In the genomic region with DNA sequence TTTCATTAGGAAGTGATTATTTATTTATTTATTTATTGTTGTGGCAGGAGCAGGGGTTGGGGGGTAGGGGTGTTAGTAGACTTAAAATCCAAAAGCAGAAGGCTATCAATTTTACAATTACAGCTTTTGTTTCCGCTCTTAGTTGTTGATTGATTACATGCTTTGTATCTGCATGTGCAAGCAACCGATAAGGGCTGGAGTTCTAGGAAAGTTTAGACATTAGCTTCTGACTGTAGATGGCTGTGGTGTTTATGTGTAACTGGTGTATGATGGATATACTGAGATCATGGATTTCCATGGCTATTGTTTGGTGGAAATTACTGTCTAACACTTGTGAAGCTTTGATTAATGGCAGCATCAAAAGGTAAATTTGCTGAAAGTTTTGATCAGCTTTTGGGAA, we compare ENCODE assay signal across 21 cellular contexts. TPM values are rescaled to one million over a fixed set of nuclear protein-coding genes. Genes with fewer than 3 reads are reported as not detected.
A peak's percentile ranks its signal among the peaks of the same experiment; 100 is the strongest.
DNase-seq lines count a peak whose midpoint lies in the region; ATAC-seq, FAIRE-seq and TF ChIP-seq lines count a peak whose summit lies in the region.
"Had no signal": no experiment of that assay in that cellular context is flagged by ENCODE, and none has a peak within 500 bp of the region (broad histone marks: within the 10 kb centered on the region; RNA-seq: fewer than 3 reads in every experiment).

No MANE protein-coding gene starts in this region.

- TF ChIP-seq POLR2A in K562 (conservative IDR thresholded peaks at IDR 0.05): no peak

- intact Hi-C loops in K562 (cut with micrococcal nuclease): no loop called here

- ATAC-seq in K562: peak; percentile 56
- no peak for ATAC-seq in GM19328 (IDR thresholded peaks at IDR 0.05; ENCODE audit: unreplicated experiment)

- no peak for TF ChIP-seq RAD21 in K562 (CRISPR knock-in tag; conservative IDR thresholded peaks at IDR 0.05 in 1 of 2, IDR thresholded peaks at IDR 0.05 in 1 of 2)

- no peak for FAIRE-seq in K562 (lab: Jason Lieb, UNC)
- FAIRE-seq in keratinocyte (lab: Jason Lieb, UNC): peak; percentile 26
- FAIRE-seq: D721Med, RCC 7860 had no signal

- no peaks in the 10 kb centered on the region for H3K4me1 Mint-ChIP-seq in type B pancreatic cell (ENCODE audit: unreplicated experiment)

- no peak overlapping the region for H3K27ac Mint-ChIP-seq in type B pancreatic cell
- H3K27ac Mint-ChIP-seq: CD8-positive, alpha-beta memory T cell had no signal

- no peak overlapping the region for H3K27ac ChIP-seq in K562 (ENCODE audit: extremely low read depth, low read depth, low read length)
- no peak overlapping the region for H3K27ac ChIP-seq in keratinocyte (ENCODE audit: control insufficient read depth, insufficient read depth, low read length)

- H3K36me3 Mint-ChIP-seq in type B pancreatic cell: peaks cover 26% of the 10 kb centered on the region

- in situ Hi-C loops in K562 (cut with MboI): no loop called here

- H3K4me2 ChIP-seq in K562 (ENCODE audit: insufficient read depth, low read length) (no peak overlapping the region), keratinocyte (ENCODE audit: control insufficient read depth, extremely low read depth, insufficient read depth, low read depth, low read length) (no peak overlapping the region)

- CTCF ChIA-PET in K562 (lab: Yijun Ruan, JAX; ENCODE audit: low intra/inter-chr PET ratio): no interaction called here

- H3K9me3 Mint-ChIP-seq in type B pancreatic cell: no peaks in the 10 kb centered on the region
- H3K9me3 Mint-ChIP-seq: CD8-positive, alpha-beta memory T cell had no signal

- no peaks in the 10 kb centered on the region for H3K9me1 ChIP-seq in K562 (ENCODE audit: control insufficient read depth, insufficient read depth, low read length)
- no peaks in the 10 kb centered on the region for H3K9me1 ChIP-seq in keratinocyte (ENCODE audit: control insufficient read depth, extremely low read depth, insufficient read depth, low read length)

- WGBS in K562 (ENCODE audit: insufficient coverage, low coverage, missing lambda C conversion rate): 0% methylated on average over 2 of the region's 2 CpGs

- no peaks in the 10 kb centered on the region for H3K79me2 ChIP-seq in K562 (ENCODE audit: control insufficient read depth, insufficient read depth, low read length)
- no peaks in the 10 kb centered on the region for H3K79me2 ChIP-seq in keratinocyte (ENCODE audit: control insufficient read depth, insufficient read depth, low read length)

- H3K27me3 ChIP-seq in K562 (ENCODE audit: control insufficient read depth in 2 of 2, insufficient read depth in 2 of 2, low read length in 2 of 2) (peaks cover 0 to 19% of the 10 kb centered on the region in 2 experiments; a peak in 2 of 5 replicates), keratinocyte (ENCODE audit: control insufficient read depth, extremely low read depth, insufficient read depth, low read length) (peaks cover 25% of the 10 kb centered on the region)

- H4K20me1 ChIP-seq in K562 (replicated peaks; ENCODE audit: control insufficient read depth, insufficient read depth, low read length): no peaks in the 10 kb centered on the region
- no peaks in the 10 kb centered on the region for H4K20me1 ChIP-seq in keratinocyte (ENCODE audit: control insufficient read depth, extremely low read depth, insufficient read depth, low read length)

- POLR2A ChIA-PET in K562 (lab: Yijun Ruan, JAX): interaction anchor here (0.7 kb wide), 1 partner anchor 715 kb away, joined by 3 read pairs; no protein-coding TSS in a partner anchor

- H3K36me3 ChIP-seq in K562 (ENCODE audit: control insufficient read depth, insufficient read depth, low read length) (no peaks in the 10 kb centered on the region), keratinocyte (ENCODE audit: control insufficient read depth in 2 of 2, extremely low read depth in 1 of 2, insufficient read depth in 2 of 2, low read length in 2 of 2) (no peaks in the 10 kb centered on the region)

- H3K4me3 ChIP-seq in K562 (no peak overlapping the region), keratinocyte (ENCODE audit: control insufficient read depth in 2 of 3, extremely low read depth in 1 of 3, insufficient read depth in 2 of 3, low read depth in 1 of 3, low read length in 3 of 3) (no peak overlapping the region)

- H3K4me1 ChIP-seq in K562 (replicated peaks in 1 of 2; ENCODE audit: control insufficient read depth in 2 of 2, insufficient read depth in 2 of 2, low read length in 2 of 2) (peaks cover 0 to 19% of the 10 kb centered on the region in 2 experiments; a peak in 2 of 5 replicates), keratinocyte (ENCODE audit: control insufficient read depth, extremely low read depth, insufficient read depth, low read length) (peaks cover 7% of the 10 kb centered on the region)

- TF ChIP-seq CTCF in K562 (IDR thresholded peaks at IDR 0.05 in 2 of 3, conservative IDR thresholded peaks at IDR 0.05 in 1 of 3; ENCODE audit: insufficient read depth in 2 of 3, low read depth in 1 of 3, low read length in 3 of 3) (no peak), keratinocyte (optimal IDR thresholded peaks at IDR 0.05 in 1 of 3, IDR thresholded peaks at IDR 0.05 in 1 of 3, conservative IDR thresholded peaks at IDR 0.05 in 1 of 3; ENCODE audit: extremely low read depth in 1 of 3, insufficient read depth in 2 of 3, low read length in 3 of 3) (no peak), type B pancreatic cell (conservative IDR thresholded peaks at IDR 0.05) (no peak)

- H2AFZ ChIP-seq in K562 (ENCODE audit: low read depth, low read length) (no peak overlapping the region), keratinocyte (ENCODE audit: control insufficient read depth, low read length) (no peak overlapping the region)

- no peaks in the 10 kb centered on the region for H3K9me3 ChIP-seq in K562 (replicated peaks; ENCODE audit: control insufficient read depth, insufficient read depth, low read depth, low read length)
- H3K9me3 ChIP-seq in keratinocyte (ENCODE audit: control insufficient read depth, low read depth, low read length): no peaks in the 10 kb centered on the region

- no TSS peak for BruUV-seq in K562 (replicated peaks; lab: Mats Ljungman, UMichigan)

- H3K9ac ChIP-seq in K562 (ENCODE audit: insufficient read depth in 1 of 2, low read depth in 2 of 2, low read length in 2 of 2) (no peak overlapping the region), keratinocyte (ENCODE audit: control insufficient read depth, extremely low read depth, insufficient read depth, low read length) (no peak overlapping the region)

- no peak for TF ChIP-seq EP300 in K562 (IDR thresholded peaks at IDR 0.05; ENCODE audit: low read length)

- H3K4me3 Mint-ChIP-seq in type B pancreatic cell: peak overlapping the region; percentile 94

- dilution Hi-C loops in keratinocyte (cut with MboI; ENCODE audit: extremely low pct_ligation_motif_present, low sequenced_read_pairs): no loop called here

- peaks cover 64% of the 10 kb centered on the region for H3K27me3 Mint-ChIP-seq in type B pancreatic cell

- DNase-seq in OCI-M2 (lab: John Stamatoyannopoulos, UW; ENCODE audit: unreplicated experiment) (peak; percentile 45), K562 (ENCODE audit: extremely low read depth in 1 of 4, low spot score in 3 of 4) (peak; percentile 24 to 38 (median 30)), keratinocyte (ENCODE audit: low read depth, low spot score) (no peak), type B pancreatic cell (ENCODE audit: extremely low spot score, unreplicated experiment) (no peak), SKM-1 (lab: John Stamatoyannopoulos, UW; ENCODE audit: unreplicated experiment) (no peak)
- DNase-seq in activated CD8-positive, alpha-beta memory T cell treated with anti-CD3 and anti-CD28 coated beads, Interleukin-2, amount 50 U/mL, for 48 hours: no peak
- DNase-seq: C1 segment of cervical spinal cord; CD8-positive, alpha-beta memory T cell; DMS79; H7; MM.1S; NCI-H1092; NCI-H1436 treated with DMSO at 0.1 percent for 48 hours; NCI-H2029; NCI-H345; NCI-H526 treated with DMSO at 0.1 percent for 48 hours; Right ventricle myocardium superior had no signal

TF ChIP-seq in K562, 482 proteins besides CTCF, POLR2A, EP300 and RAD21 (continues in another document):
- no peak for TF ChIP-seq SRSF9 (IDR thresholded peaks at IDR 0.05; ENCODE audit: borderline replicate concordance, low read depth, low read length)

RNA-seq across cellular contexts. Expression of gene ST6GALNAC5, which starts 2.8 kb away (rescaled TPM):
- 0.33 TPM in 1 of 2 replicates, not detected in the other for total RNA-seq in K562 (2011; cell fraction: chromatin; rRNA removed; ENCODE audit: low replicate concordance)
- total RNA-seq in K562 (2011; cell fraction: nucleolus; rRNA removed): not detected in 2 replicates
- total RNA-seq in K562 (2011; cell fraction: nucleoplasm; rRNA removed): not detected in 2 replicates
- total RNA-seq in K562 (2014; rRNA removed) (not detected in 2 replicates), K562 (2014; rRNA removed; fragmentation: Illumina TruSeq; extraction: Trizol) (not detected in 2 replicates), K562 (2015; rRNA removed; fragmentation: Illumina TruSeq; extraction: Trizol) (not detected in 2 replicates), K562 (2021) (0.04 TPM in 1 of 2 replicates, not detected in the other), type B pancreatic cell (ENCODE audit: low replicate concordance) (21.1 and 36.6 TPM in 2 replicates)
- polyA plus RNA-seq in K562 (2011; rRNA removed) (0.14 TPM in 1 of 2 replicates, not detected in the other), K562 (2014; fragmentation: Illumina TruSeq; extraction: Trizol) (not detected in 2 replicates), K562 (2014; fragmentation: Nextera tagmentation; extraction: Ambion mirVana) (not detected), K562 (2014; rRNA removed) (not detected in 2 replicates), keratinocyte (12.8 to 18.7 TPM (median 14.3 TPM) in 3 replicates)
- polyA plus RNA-seq in K562 (2011; cell fraction: cytosol; rRNA removed): 0.27 TPM in 1 of 2 replicates, not detected in the other
- not detected in 2 replicates for polyA plus RNA-seq in K562 (2011; cell fraction: nucleus; rRNA removed)
- polyA plus RNA-seq in K562 (2012): 0.12 TPM in 1 of 2 replicates, not detected in the other
- 0.18 TPM in 1 of 2 replicates, not detected in the other for polyA minus RNA-seq in K562 (2011; rRNA and poly(A)+ RNA removed)
- not detected in 2 replicates for polyA minus RNA-seq in K562 (2011; cell fraction: cytosol; rRNA and poly(A)+ RNA removed)
- polyA minus RNA-seq in K562 (2011; cell fraction: nucleus; rRNA and poly(A)+ RNA removed): not detected in 2 replicates
- 1.8 TPM for polyA plus RNA-seq in keratinocyte (2011; ENCODE audit: low read depth)
- 10.4 and 11.5 TPM in 2 replicates for polyA plus RNA-seq in keratinocyte (2011; cell fraction: cytosol; rRNA removed)
- polyA plus RNA-seq in keratinocyte (2011; cell fraction: nucleus; rRNA removed): 10.8 and 11.5 TPM in 2 replicates
- polyA plus RNA-seq in keratinocyte (2012; ENCODE audit: low replicate concordance): 5.0 and 18.7 TPM in 2 replicates
- polyA minus RNA-seq in keratinocyte: 21.5 to 32.2 TPM (median 30.8 TPM) in 3 replicates
- polyA minus RNA-seq in keratinocyte (2011; cell fraction: cytosol; rRNA and poly(A)+ RNA removed): 24.6 TPM
- 40.0 and 42.3 TPM in 2 replicates for polyA minus RNA-seq in keratinocyte (2011; cell fraction: nucleus; rRNA and poly(A)+ RNA removed)
- total RNA-seq: A673; CD8-positive, alpha-beta memory T cell had no signal
- polyA plus RNA-seq: CD8-positive, alpha-beta memory T cell had no signal

Comparison
In these comparisons a context has a peak if more than half of its experiments do, and no peak if none do; other contexts are left out.
1. DNase-seq: peak in OCI-M2 (single experiment) and K562 (4 of 4); none in keratinocyte (single experiment), type B pancreatic cell (single experiment), activated CD8-positive, alpha-beta memory T cell treated with anti-CD3 and anti-CD28 coated beads, Interleukin-2, amount 50 U/mL, for 48 hours (single experiment) and SKM-1 (single experiment).
2. RNA of gene ST6GALNAC5, which starts 2.8 kb away (total RNA-seq): 21.1 to 36.6 TPM in type B pancreatic cell; 0.04 to 0.33 TPM in K562; every median in the first group is over 10 times any median in the second.